In the genomic region with DNA sequence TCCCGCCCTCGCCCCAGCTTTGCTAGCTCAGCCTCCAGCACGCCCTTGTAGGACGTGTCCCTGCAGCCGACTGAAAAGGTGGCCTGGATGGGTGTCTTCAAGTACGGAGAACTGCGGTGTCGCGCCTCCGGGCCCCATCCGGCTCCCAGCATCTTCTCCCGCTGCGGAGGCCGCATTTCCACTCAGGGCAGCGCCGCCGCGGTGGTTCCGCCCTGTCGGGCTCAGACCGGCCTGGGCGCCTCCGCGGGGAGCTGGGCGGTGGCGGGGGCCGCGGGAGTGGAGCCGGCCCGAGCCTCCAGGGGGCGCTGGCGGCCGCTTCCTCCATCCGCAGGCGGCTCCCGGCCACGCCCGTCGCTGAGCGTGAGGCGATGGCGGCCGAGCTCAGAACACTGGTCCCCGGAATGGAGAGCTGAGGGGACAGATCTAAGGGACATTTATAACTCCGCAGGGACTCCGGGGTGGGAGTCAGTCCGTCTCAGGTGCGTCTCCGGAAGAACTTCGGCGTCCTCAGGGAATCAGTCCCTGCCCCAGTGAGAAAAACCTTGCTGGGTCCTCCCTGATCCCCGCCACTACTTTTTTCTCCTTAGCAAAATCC, we compare ENCODE assay signal across 8 cellular contexts. TPM values are rescaled to one million over a fixed set of nuclear protein-coding genes. Genes with fewer than 3 reads are reported as not detected.
DNase-seq lines count a peak whose midpoint lies in the region; ATAC-seq and TF ChIP-seq lines count a peak whose summit lies in the region.

No MANE protein-coding gene starts in this region.

- peak overlapping the region; percentile 65 for H3K4me3 Mint-ChIP-seq in activated CD8-positive, alpha-beta memory T cell treated with anti-CD3 and anti-CD28 coated beads, Interleukin-2, amount 10 ng/mL, durations not matched to agents 7 days and 5 days

- peaks cover 17% of the 10 kb centered on the region for H3K4me1 Mint-ChIP-seq in activated CD8-positive, alpha-beta memory T cell treated with anti-CD3 and anti-CD28 coated beads, Interleukin-2, amount 10 ng/mL, durations not matched to agents 7 days and 5 days

- peak overlapping the region; percentile 98 for H2AFZ ChIP-seq in ACC112 (ENCODE audit: low read length, unreplicated experiment)

- H3K4me1 ChIP-seq in ACC112 (ENCODE audit: control insufficient read depth, insufficient read depth, low read length, unreplicated experiment): peaks cover 7% of the 10 kb centered on the region
- H3K4me1 ChIP-seq in mucosa of rectum (ENCODE audit: control insufficient read depth in 2 of 2, insufficient read depth in 2 of 2, low read length in 2 of 2): no peaks in the 10 kb centered on the region

- peaks cover 7% of the 10 kb centered on the region for H3K36me3 Mint-ChIP-seq in activated CD8-positive, alpha-beta memory T cell treated with anti-CD3 and anti-CD28 coated beads, Interleukin-2, amount 10 ng/mL, durations not matched to agents 7 days and 5 days

- CTCF ChIA-PET in activated CD8-positive, alpha-beta memory T cell treated with anti-CD3 and anti-CD28 coated beads, Interleukin-2, amount 10 ng/mL, durations not matched to agents 7 days and 5 days (lab: Charles Lee): interaction anchor here (0.6 to 2.5 kb wide), 46 partner anchors 8 to 660 kb away, joined by 3 to 23 read pairs (median 4); partner anchors contain the start of genes FBXO45, NCBP2, RNF168 and SENP5

- ATAC-seq in GM18502 (IDR thresholded peaks at IDR 0.05; ENCODE audit: poor library complexity, unreplicated experiment) (peak; percentile 81), HG03045 (IDR thresholded peaks at IDR 0.05; ENCODE audit: unreplicated experiment) (peak; percentile 82)
- ATAC-seq in activated CD8-positive, alpha-beta memory T cell treated with anti-CD3 and anti-CD28 coated beads, Interleukin-2, amount 10 ng/mL, durations not matched to agents 7 days and 5 days: peak; percentile 98

- H3K4me3 ChIP-seq in ACC112 (ENCODE audit: low read depth, low read length) (peak overlapping the region; percentile 70), epithelial cell of esophagus (ENCODE audit: low read length) (peak overlapping the region; percentile 42), mucosa of rectum (ENCODE audit: low read length in 2 of 2) (peak overlapping the region; percentile 54 to 61)

- TF ChIP-seq CTCF in epithelial cell of esophagus (IDR thresholded peaks at IDR 0.05; ENCODE audit: insufficient read depth, low read depth, low read length, missing control alignments): peak; percentile 35

- H3K9ac ChIP-seq in mucosa of rectum (ENCODE audit: low read depth in 1 of 2, low read length in 2 of 2): peak overlapping the region; percentile 44 to 60

- H3K36me3 ChIP-seq in ACC112 (ENCODE audit: insufficient read depth, low read length) (no peaks in the 10 kb centered on the region), mucosa of rectum (ENCODE audit: control insufficient read depth in 2 of 2, insufficient read depth in 2 of 2, low read length in 2 of 2) (no peaks in the 10 kb centered on the region)

- no peaks in the 10 kb centered on the region for H3K9me3 Mint-ChIP-seq in activated CD8-positive, alpha-beta memory T cell treated with anti-CD3 and anti-CD28 coated beads, Interleukin-2, amount 10 ng/mL, durations not matched to agents 7 days and 5 days (ENCODE audit: low read depth)

- H3K9me3 ChIP-seq in mucosa of rectum (ENCODE audit: control insufficient read depth in 2 of 2, low read length in 2 of 2): no peaks in the 10 kb centered on the region

- peak overlapping the region; percentile 54 for H3K27ac Mint-ChIP-seq in activated CD8-positive, alpha-beta memory T cell treated with anti-CD3 and anti-CD28 coated beads, Interleukin-2, amount 10 ng/mL, durations not matched to agents 7 days and 5 days

- DNase-seq in NCI-H460 (ENCODE audit: extremely low read depth, low read depth) (peak; percentile 62), epithelial cell of esophagus (ENCODE audit: low read depth) (peak; percentile 57)
- peak; percentile 85 for DNase-seq in activated CD8-positive, alpha-beta memory T cell treated with anti-CD3 and anti-CD28 coated beads, Interleukin-2, amount 10 ng/mL, durations not matched to agents 7 days and 5 days
- peak; percentile 48 to 72 for DNase-seq in stimulated activated CD8-positive, alpha-beta memory T cell treated with anti-CD3 and anti-CD28 coated beads, Interleukin-7, amount 100 ng/mL, for 1 hour (ENCODE audit: low read depth in 2 of 2)

- H3K27ac ChIP-seq in ACC112 (ENCODE audit: low read depth, low read length) (no peak overlapping the region), mucosa of rectum (ENCODE audit: low read depth in 2 of 2, low read length in 2 of 2) (peak overlapping the region in 1 of 2 donors; percentile 52)

- peaks cover 16% of the 10 kb centered on the region for H3K27me3 Mint-ChIP-seq in activated CD8-positive, alpha-beta memory T cell treated with anti-CD3 and anti-CD28 coated beads, Interleukin-2, amount 10 ng/mL, durations not matched to agents 7 days and 5 days

- no peaks in the 10 kb centered on the region for H3K79me2 ChIP-seq in ACC112 (ENCODE audit: control insufficient read depth, insufficient read depth, low read length, unreplicated experiment)

- H3K27me3 ChIP-seq in ACC112 (ENCODE audit: insufficient read depth, low read length): no peaks in the 10 kb centered on the region
- H3K27me3 ChIP-seq in mucosa of rectum (ENCODE audit: control insufficient read depth in 2 of 2, insufficient read depth in 2 of 2, low read length in 2 of 2): no peaks in the 10 kb centered on the region

RNA-seq across cellular contexts. Expression of gene SMCO1, which starts 13.6 kb away (rescaled TPM):
- not detected in 2 replicates for total RNA-seq in NCI-H460 (2014; rRNA removed; shearing (Covaris generic))
- polyA plus RNA-seq in NCI-H460 (2014; cell fraction: nucleus; rRNA removed): not detected in 2 replicates
- total RNA-seq in activated CD8-positive, alpha-beta memory T cell treated with anti-CD3 and anti-CD28 coated beads, Interleukin-2, amount 10 ng/mL, durations not matched to agents 7 days and 5 days: not detected

RNA-seq across cellular contexts. Expression of gene RNF168, which starts 25.2 kb away (rescaled TPM):
- total RNA-seq in NCI-H460 (2014; rRNA removed; shearing (Covaris generic)): 9.5 and 11.7 TPM in 2 replicates
- polyA plus RNA-seq in NCI-H460 (2014; cell fraction: nucleus; rRNA removed): 5.9 and 6.0 TPM in 2 replicates
- 10 to 100 TPM; 29.6 to 39.4 TPM for total RNA-seq in activated CD8-positive, alpha-beta memory T cell treated with anti-CD3 and anti-CD28 coated beads, Interleukin-2, amount 10 ng/mL, durations not matched to agents 7 days and 5 days

RNA-seq across cellular contexts. Expression of gene WDR53, which starts 39.6 kb away (rescaled TPM):
- total RNA-seq in NCI-H460 (2014; rRNA removed; shearing (Covaris generic)): 5.8 and 9.8 TPM in 2 replicates
- polyA plus RNA-seq in NCI-H460 (2014; cell fraction: nucleus; rRNA removed): 3.9 and 18.7 TPM in 2 replicates
- 10 to 100 TPM; 22.2 to 23.1 TPM for total RNA-seq in activated CD8-positive, alpha-beta memory T cell treated with anti-CD3 and anti-CD28 coated beads, Interleukin-2, amount 10 ng/mL, durations not matched to agents 7 days and 5 days

RNA-seq across cellular contexts. Expression of gene FBXO45, which starts 39.7 kb away (rescaled TPM):
- total RNA-seq in NCI-H460 (2014; rRNA removed; shearing (Covaris generic)): 21.5 and 22.0 TPM in 2 replicates
- polyA plus RNA-seq in NCI-H460 (2014; cell fraction: nucleus; rRNA removed): 10.5 and 18.8 TPM in 2 replicates
- 10 to 100 TPM; 14.9 to 20.3 TPM for total RNA-seq in activated CD8-positive, alpha-beta memory T cell treated with anti-CD3 and anti-CD28 coated beads, Interleukin-2, amount 10 ng/mL, durations not matched to agents 7 days and 5 days
